In the genomic region with DNA sequence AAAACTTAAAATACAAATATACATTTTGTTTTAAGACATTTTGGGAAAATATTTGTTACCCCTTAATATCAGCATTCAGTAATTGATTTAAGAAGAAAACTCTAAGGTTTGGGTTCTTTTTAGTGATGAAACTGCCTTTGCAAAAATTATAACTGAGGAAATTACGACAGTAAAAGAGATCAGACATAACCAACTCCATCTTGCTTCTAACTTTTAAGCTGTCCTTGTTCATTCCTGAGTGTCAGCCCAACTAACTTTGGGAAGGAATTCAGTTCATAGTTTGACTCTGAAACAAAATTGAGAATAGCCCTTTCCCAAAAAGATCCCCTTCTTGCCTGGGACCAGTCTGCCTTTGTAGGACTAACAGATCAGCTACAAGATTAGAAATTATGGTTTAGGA, we compare ENCODE assay signal across 14 cellular contexts.
"Had no signal": no experiment of that assay in that cellular context is flagged by ENCODE, and none has a peak within 500 bp of the region (broad histone marks: within the 10 kb centered on the region; RNA-seq: fewer than 3 reads in every experiment).

No MANE protein-coding gene starts in this region.

- H3K9me3 ChIP-seq: heart left ventricle, ovary, right atrium auricular region, sigmoid colon had no signal

- ATAC-seq: left lobe of liver had no signal

- H3K4me3 ChIP-seq: heart left ventricle, ovary, right atrium auricular region, sigmoid colon, skin epidermis had no signal

- H3K9me3 Mint-ChIP-seq: nephron progenitor cell had no signal

- H3K36me3 Mint-ChIP-seq: naive thymus-derived CD4-positive, alpha-beta T cell had no signal

- DNase-seq: dermis blood vessel endothelial cell; effector CD4-positive, alpha-beta T cell; heart left ventricle; hippocampal formation; naive thymus-derived CD4-positive, alpha-beta T cell; nephron progenitor cell; ovary; sigmoid colon; stimulated activated CD4-positive, alpha-beta T cell treated with anti-CD3 and anti-CD28 coated beads, Interleukin-2, amount 100 ng/mL, for 48 hours; stimulated activated naive CD4-positive, alpha-beta T cell treated with Interleukin-2 at 50 U/mL for 16 hours had no signal

- H3K4me1 ChIP-seq: sigmoid colon had no signal

- H3K36me3 ChIP-seq: heart left ventricle, ovary, right atrium auricular region, sigmoid colon had no signal

- H3K27ac Mint-ChIP-seq: naive thymus-derived CD4-positive, alpha-beta T cell; nephron progenitor cell had no signal

- H3K27me3 ChIP-seq: heart left ventricle, ovary, right atrium auricular region, sigmoid colon had no signal

- H3K27ac ChIP-seq: heart left ventricle, ovary, right atrium auricular region, sigmoid colon, skin epidermis had no signal

- H3K4me3 Mint-ChIP-seq: endodermal cell; naive thymus-derived CD4-positive, alpha-beta T cell; nephron progenitor cell had no signal
